9 cellular contexts compared by ENCODE assay signal in the genomic region with DNA sequence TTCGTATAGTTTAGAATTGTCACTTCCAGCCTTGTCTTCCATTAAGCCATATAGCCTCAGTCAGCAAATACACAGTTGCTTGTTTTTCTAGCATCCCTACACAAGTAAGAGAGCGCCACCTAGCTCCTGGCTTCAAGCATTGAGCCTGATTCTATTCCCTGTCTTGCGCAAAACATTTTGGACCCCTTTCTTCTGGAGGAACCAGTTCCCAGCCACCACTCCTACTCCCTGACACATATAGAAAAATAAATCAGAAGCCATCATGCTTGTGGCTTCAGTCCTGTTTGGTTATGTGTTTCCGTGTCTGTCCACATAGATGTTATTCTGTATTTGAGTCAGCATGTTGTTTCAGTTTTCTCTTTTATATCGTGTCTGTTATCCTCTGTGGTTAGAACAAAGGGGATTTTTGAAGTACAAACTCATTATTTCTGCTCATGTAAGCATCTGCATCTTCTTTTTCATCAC. TPM values are rescaled to one million over a fixed set of nuclear protein-coding genes. Genes with fewer than 3 reads are reported as not detected.
DNase-seq lines count a peak whose midpoint lies in the region; FAIRE-seq and TF ChIP-seq lines count a peak whose summit lies in the region.
"Had no signal": no experiment of that assay in that cellular context is flagged by ENCODE, and none has a peak within 500 bp of the region (broad histone marks: within the 10 kb centered on the region; RNA-seq: fewer than 3 reads in every experiment).

No MANE protein-coding gene starts in this region.

- peak; percentile 49 for DNase-seq in NCI-H345 (lab: John Stamatoyannopoulos, UW)
- no peak for DNase-seq in NCI-H345 treated with DMSO at 0.1 percent for 48 hours (lab: John Stamatoyannopoulos, UW; ENCODE audit: unreplicated experiment)
- DNase-seq in GM23248: peak; percentile 73
- peak; percentile 21 for DNase-seq in Jurkat, Clone E6-1 (ENCODE audit: low read depth, low spot score)
- peak; percentile 13 for DNase-seq in SKM-1 treated with dmso at 0.1 percent for 144 hours (lab: John Stamatoyannopoulos, UW; ENCODE audit: unreplicated experiment)
- peak; percentile 34 for DNase-seq in astrocyte (ENCODE audit: low read depth)
- peak; percentile 65 for DNase-seq in iris pigment epithelial cell (ENCODE audit: low read depth)
- DNase-seq in stimulated activated CD4-positive, alpha-beta T cell treated with anti-CD3 and anti-CD28 coated beads, Interleukin-4, amount 100 ng/mL, for 4 hours: peak; percentile 7 to 13
- DNase-seq: naive B cell had no signal

- H3K27me3 ChIP-seq in GM23248 (replicated peaks; ENCODE audit: insufficient read depth): no peaks in the 10 kb centered on the region
- no peaks in the 10 kb centered on the region for H3K27me3 ChIP-seq in astrocyte (ENCODE audit: insufficient read depth, low read length)

- H3K9me3 Mint-ChIP-seq in astrocyte (ENCODE audit: unreplicated experiment): no peaks in the 10 kb centered on the region

- H3K36me3 ChIP-seq in GM23248 (ENCODE audit: low read depth) (no peaks in the 10 kb centered on the region), astrocyte (ENCODE audit: insufficient read depth, low read length) (no peaks in the 10 kb centered on the region)

- H3K4me1 Mint-ChIP-seq in astrocyte (ENCODE audit: low read depth, unreplicated experiment): no peaks in the 10 kb centered on the region

- no peak overlapping the region for H3K4me2 ChIP-seq in GM23248 (ENCODE audit: unreplicated experiment)
- no peak overlapping the region for H3K4me2 ChIP-seq in astrocyte (ENCODE audit: low read length)

- H3K9me2 ChIP-seq in GM23248 (ENCODE audit: insufficient read depth): no peaks in the 10 kb centered on the region

- H3K4me3 ChIP-seq in GM23248 (no peak overlapping the region), astrocyte (ENCODE audit: insufficient read depth, low read depth, low read length) (no peak overlapping the region)
- H3K4me3 ChIP-seq in Jurkat, Clone E6-1 (ENCODE audit: low read length): no peak overlapping the region

- H4K20me1 ChIP-seq in GM23248 (ENCODE audit: insufficient read depth) (no peaks in the 10 kb centered on the region), astrocyte (ENCODE audit: insufficient read depth, low read length) (no peaks in the 10 kb centered on the region)

- H3F3A ChIP-seq in GM23248 (ENCODE audit: insufficient read depth): no peaks in the 10 kb centered on the region

- H2AFZ ChIP-seq in GM23248 (no peak overlapping the region), astrocyte (ENCODE audit: low read depth, low read length) (no peak overlapping the region)

- no peak overlapping the region for H3K27ac ChIP-seq in GM23248
- H3K27ac ChIP-seq in astrocyte (ENCODE audit: low read depth, low read length): no peak overlapping the region

- H3K9me3 ChIP-seq in GM23248 (ENCODE audit: low read depth) (no peaks in the 10 kb centered on the region), astrocyte (ENCODE audit: insufficient read depth, low read depth, low read length) (no peaks in the 10 kb centered on the region)

- no peak overlapping the region for H3K4me3 Mint-ChIP-seq in astrocyte (ENCODE audit: unreplicated experiment)

- no peak overlapping the region for H3K27ac Mint-ChIP-seq in astrocyte (ENCODE audit: unreplicated experiment)

- in situ Hi-C loops in GM23248 (cut with MboI): loop anchor here (10.0 to 25.0 kb wide), 2 partner anchors 138 to 426 kb away; partner anchors contain the start of gene TASL

- H3K4me1 ChIP-seq in GM23248 (ENCODE audit: insufficient read depth): no peaks in the 10 kb centered on the region
- no peaks in the 10 kb centered on the region for H3K4me1 ChIP-seq in astrocyte (ENCODE audit: insufficient read depth, low read length)

- H3K9ac ChIP-seq in GM23248: no peak overlapping the region
- no peak overlapping the region for H3K9ac ChIP-seq in astrocyte (ENCODE audit: low read length)

- FAIRE-seq in astrocyte (lab: Jason Lieb, UNC): peak; percentile 26

- TF ChIP-seq CTCF in astrocyte (IDR thresholded peaks at IDR 0.05; ENCODE audit: insufficient read depth, low read depth, low read length): peak; percentile 67

- H3K36me3 Mint-ChIP-seq in astrocyte (ENCODE audit: low read depth, unreplicated experiment): no peaks in the 10 kb centered on the region

- H3K27me3 Mint-ChIP-seq in astrocyte (ENCODE audit: low read depth, unreplicated experiment): no peaks in the 10 kb centered on the region
- H3K27me3 Mint-ChIP-seq: naive B cell had no signal

- H3K79me2 ChIP-seq in GM23248 (ENCODE audit: insufficient read depth) (no peaks in the 10 kb centered on the region), astrocyte (ENCODE audit: insufficient read depth, low read length) (no peaks in the 10 kb centered on the region)

- whole genome bisulfite sequencing in GM23248 (ENCODE audit: low coverage in 1 of 2, low lambda C conversion rate in 2 of 2, missing lambda C conversion rate in 2 of 2), 2 experiments: 88 to 94% methylated on average over 5 of the region's 5 CpGs

RNA-seq across cellular contexts. Expression of gene GK, which starts 59.9 kb away (rescaled TPM):
- 10.4 and 11.8 TPM in 2 replicates for total RNA-seq in GM23248 (2014; rRNA removed; shearing (Covaris generic))
- polyA plus RNA-seq in GM23248 (2016; fragmentation: Nextera tagmentation; extraction: Ambion mirVana): 15.2 and 16.9 TPM in 2 replicates
- polyA plus RNA-seq in Jurkat, Clone E6-1 (2012; ENCODE audit: insufficient read depth, insufficient read length): 7.2 TPM
- 2.8 and 2.9 TPM in 2 replicates for total RNA-seq in astrocyte
